In genomic region chr4:109315818-109316217, GRCh38 we compare ENCODE assay signal across 17 cellular contexts. TPM values are rescaled to one million over a fixed set of nuclear protein-coding genes. Genes with fewer than 3 reads are reported as not detected.
A peak's percentile ranks its signal among the peaks of the same experiment; 100 is the strongest.
DNase-seq lines count a peak whose midpoint lies in the region; ATAC-seq, FAIRE-seq and TF ChIP-seq lines count a peak whose summit lies in the region.
"Had no signal": no experiment of that assay in that cellular context is flagged by ENCODE, and none has a peak within 500 bp of the region (broad histone marks: within the 10 kb centered on the region; RNA-seq: fewer than 3 reads in every experiment).

No MANE protein-coding gene starts in this region.

- no peak overlapping the region for H3K9ac ChIP-seq in keratinocyte (ENCODE audit: control insufficient read depth, extremely low read depth, insufficient read depth, low read length)

- DNase-seq in AG09319 (ENCODE audit: extremely low read depth, low read depth) (no peak), HFF-Myc (ENCODE audit: extremely low read depth, low read depth) (no peak), cardiac fibroblast (ENCODE audit: low read depth in 2 of 2) (peak; percentile 5 to 25), keratinocyte (ENCODE audit: low read depth, low spot score) (no peak), SK-N-DZ (ENCODE audit: low spot score) (no peak), RPMI8226 (no peak)
- no peak for DNase-seq in activated effector memory CD4-positive, alpha-beta T cell treated with Interleukin-2 at 50 U/mL for 16 hours
- DNase-seq: activated CD8-positive, alpha-beta T cell treated with anti-CD3 and anti-CD28 coated beads, Interleukin-2, amount 10 ng/mL, durations not matched to agents 7 days and 5 days; amniotic stem cell; heart right ventricle; NCI-H187 treated with DMSO at 0.1 percent for 48 hours; NCI-H510A; ovary; transverse colon had no signal

- no peak for FAIRE-seq in keratinocyte (lab: Jason Lieb, UNC)
- FAIRE-seq: colon had no signal

- H4K20me1 ChIP-seq in keratinocyte (ENCODE audit: control insufficient read depth, extremely low read depth, insufficient read depth, low read length), result no peaks in the 10 kb centered on the region

- no peak overlapping the region for H2AFZ ChIP-seq in keratinocyte (ENCODE audit: control insufficient read depth, low read length)

- dilution Hi-C loops in keratinocyte (cut with MboI; ENCODE audit: extremely low pct_ligation_motif_present, low sequenced_read_pairs), result no loop called here

- H3K4me3 ChIP-seq in HFF-Myc (replicated peaks; ENCODE audit: low read depth, low read length), result no peak overlapping the region
- no peak overlapping the region for H3K4me3 ChIP-seq in cardiac fibroblast (replicated peaks in 1 of 2; ENCODE audit: low read depth in 2 of 2, low read length in 2 of 2)
- H3K4me3 ChIP-seq in keratinocyte (ENCODE audit: control insufficient read depth in 2 of 3, extremely low read depth in 1 of 3, insufficient read depth in 2 of 3, low read depth in 1 of 3, low read length in 3 of 3), result no peak overlapping the region
- H3K4me3 ChIP-seq: heart right ventricle, ovary, transverse colon had no signal

- no peaks in the 10 kb centered on the region for H3K27me3 ChIP-seq in keratinocyte (ENCODE audit: control insufficient read depth, extremely low read depth, insufficient read depth, low read length)
- H3K27me3 ChIP-seq: heart right ventricle, ovary, transverse colon had no signal

- H3K9me1 ChIP-seq in keratinocyte (ENCODE audit: control insufficient read depth, extremely low read depth, insufficient read depth, low read length), result no peaks in the 10 kb centered on the region

- H3K79me2 ChIP-seq in keratinocyte (ENCODE audit: control insufficient read depth, insufficient read depth, low read length), result no peaks in the 10 kb centered on the region

- no peak for ATAC-seq in GM18867 (IDR thresholded peaks at IDR 0.05; ENCODE audit: unreplicated experiment)
- ATAC-seq: activated CD8-positive, alpha-beta T cell treated with anti-CD3 and anti-CD28 coated beads, Interleukin-2, amount 10 ng/mL, durations not matched to agents 7 days and 5 days; heart right ventricle; stimulated activated memory B cell treated with anti-CD40 and anti-IgM and Interleukin-4, amounts not matched to agents 10 μg/mL and 1 μg/mL and 100 μg/mL, for 72 hours had no signal

- H3K4me2 ChIP-seq in keratinocyte (ENCODE audit: control insufficient read depth, extremely low read depth, insufficient read depth, low read depth, low read length), result no peak overlapping the region

- no peaks in the 10 kb centered on the region for H3K36me3 ChIP-seq in keratinocyte (ENCODE audit: control insufficient read depth in 2 of 2, extremely low read depth in 1 of 2, insufficient read depth in 2 of 2, low read length in 2 of 2)
- H3K36me3 ChIP-seq: heart right ventricle, ovary, transverse colon had no signal

- no peaks in the 10 kb centered on the region for H3K4me1 ChIP-seq in keratinocyte (ENCODE audit: control insufficient read depth, extremely low read depth, insufficient read depth, low read length)
- H3K4me1 ChIP-seq: heart right ventricle, transverse colon had no signal

- peaks cover 5% of the 10 kb centered on the region for H3K9me3 ChIP-seq in keratinocyte (ENCODE audit: control insufficient read depth, low read depth, low read length)

- H3K27ac ChIP-seq in keratinocyte (ENCODE audit: control insufficient read depth, insufficient read depth, low read length), result no peak overlapping the region
- H3K27ac ChIP-seq: heart right ventricle, ovary, transverse colon had no signal

- TF ChIP-seq CTCF in AG09319 (IDR thresholded peaks at IDR 0.05; ENCODE audit: low read depth, low read length), result peak; percentile 28
- TF ChIP-seq CTCF in HFF-Myc (IDR thresholded peaks at IDR 0.05; ENCODE audit: low read depth, low read length, missing control alignments), result peak; percentile 45
- peak; percentile 25 for TF ChIP-seq CTCF in cardiac fibroblast (IDR thresholded peaks at IDR 0.05; ENCODE audit: low read depth, low read length)
- peak; percentile 8 to 31 (median 20) for TF ChIP-seq CTCF in keratinocyte (optimal IDR thresholded peaks at IDR 0.05 in 1 of 3, IDR thresholded peaks at IDR 0.05 in 1 of 3, conservative IDR thresholded peaks at IDR 0.05 in 1 of 3; ENCODE audit: extremely low read depth in 1 of 3, insufficient read depth in 2 of 3, low read length in 3 of 3)

RNA-seq across cellular contexts. Expression of gene COL25A1, which starts 13.4 kb away (rescaled TPM):
- 0.01 TPM in 1 of 3 replicates, not detected in the others for polyA plus RNA-seq in keratinocyte
- polyA plus RNA-seq in keratinocyte (2011; ENCODE audit: low read depth), result not detected
- not detected in 2 replicates for polyA plus RNA-seq in keratinocyte (2011; cell fraction: cytosol; rRNA removed)
- 0.03 TPM in 1 of 2 replicates, not detected in the other for polyA plus RNA-seq in keratinocyte (2011; cell fraction: nucleus; rRNA removed)
- polyA plus RNA-seq in keratinocyte (2012; ENCODE audit: low replicate concordance), result 0.04 TPM in 1 of 2 replicates, not detected in the other
- not detected in 3 replicates for polyA minus RNA-seq in keratinocyte
- not detected for polyA minus RNA-seq in keratinocyte (2011; cell fraction: cytosol; rRNA and poly(A)+ RNA removed)
- polyA minus RNA-seq in keratinocyte (2011; cell fraction: nucleus; rRNA and poly(A)+ RNA removed), result not detected in 2 replicates
- polyA plus RNA-seq in SK-N-DZ (2014; cell fraction: cytosol; rRNA removed), result 0.01 TPM in 1 of 2 replicates, not detected in the other
- polyA plus RNA-seq in SK-N-DZ (2014; cell fraction: nucleus; rRNA removed), result 0.01 TPM in 1 of 2 replicates, not detected in the other

Comparison
In these comparisons a context has a peak if more than half of its experiments do, and no peak if none do; other contexts are left out.
1. DNase-seq: peak in cardiac fibroblast (2 of 2); none in AG09319 (single experiment), HFF-Myc (single experiment), keratinocyte (single experiment), SK-N-DZ (single experiment), activated effector memory CD4-positive, alpha-beta T cell treated with Interleukin-2 at 50 U/mL for 16 hours (single experiment) and RPMI8226 (single experiment).
2. Peak in every context shown above with its lines, with median percentiles within 50 percentile points of each other: CTCF ChIP-seq.